In the genomic region with DNA sequence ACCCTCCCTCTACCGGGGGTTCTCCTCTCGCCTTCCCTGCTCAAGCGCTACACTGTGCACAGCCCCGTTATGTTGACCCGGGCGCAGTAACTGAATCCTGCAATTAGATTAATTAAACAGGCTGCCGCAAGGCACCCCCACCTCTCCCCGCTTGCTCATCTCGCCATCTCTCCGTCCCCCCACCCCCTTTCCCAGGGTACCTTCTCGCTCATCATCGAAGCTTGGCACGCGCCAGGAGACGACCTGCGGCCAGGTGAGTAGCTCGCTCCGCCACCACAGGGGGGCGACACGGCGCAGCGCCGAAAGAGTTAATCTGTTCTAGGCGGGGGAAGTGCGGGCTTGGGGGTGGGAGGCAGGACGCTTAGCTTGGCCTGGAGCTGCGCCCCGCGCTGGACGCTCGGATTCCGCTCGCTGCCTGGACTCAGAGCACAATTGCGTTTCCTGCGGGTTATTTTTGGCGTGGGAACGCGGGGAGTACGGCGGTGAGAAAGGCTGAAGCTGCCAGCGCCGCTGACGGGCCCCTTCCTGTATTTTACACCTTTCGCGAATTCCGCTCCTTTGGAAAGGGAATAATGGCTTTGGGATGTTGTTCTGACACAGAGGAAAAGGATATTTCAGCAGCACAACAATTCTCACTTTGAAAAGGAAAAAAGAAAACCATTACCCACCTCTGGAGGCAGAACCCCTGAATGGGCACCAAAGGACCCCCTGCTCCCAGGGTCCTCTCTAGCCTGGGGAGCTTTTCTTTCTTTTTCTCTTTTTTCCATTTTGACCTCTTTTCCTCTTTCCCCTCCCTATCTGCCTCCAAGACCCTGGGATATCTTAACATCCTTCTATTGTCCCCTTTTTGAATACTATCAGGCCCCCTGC, we compare ENCODE assay signal across 1 cellular context.
TF ChIP-seq lines count a peak whose summit lies in the region.

No MANE protein-coding gene starts in this region.

TF ChIP-seq in WTC11, 78 proteins besides CTCF, POLR2A, EP300 and RAD21 (continued from another document):
- TF ChIP-seq HMGA2 (CRISPR knock-in tag; IDR thresholded peaks at IDR 0.05) (no peak), NFE2L1 (CRISPR knock-in tag; IDR thresholded peaks at IDR 0.05) (0 out of 2 replicates have a peak, but pooled peaks have one; percentile 21), ESRRA (CRISPR knock-in tag; IDR thresholded peaks at IDR 0.05; ENCODE audit: borderline replicate concordance) (no peak), SP1 (CRISPR knock-in tag; conservative IDR thresholded peaks at IDR 0.05) (peak; percentile 64), ETV6 (CRISPR knock-in tag; IDR thresholded peaks at IDR 0.05) (peak; percentile 52; the same call in 1 of the 2 replicates), IRF2 (CRISPR knock-in tag; IDR thresholded peaks at IDR 0.05; ENCODE audit: borderline replicate concordance, low read depth) (no peak), RELA (CRISPR knock-in tag; IDR thresholded peaks at IDR 0.05; ENCODE audit: borderline replicate concordance) (no peak), GTF2I (CRISPR knock-in tag; conservative IDR thresholded peaks at IDR 0.05) (no peak)
- TF ChIP-seq, protein P1, sequence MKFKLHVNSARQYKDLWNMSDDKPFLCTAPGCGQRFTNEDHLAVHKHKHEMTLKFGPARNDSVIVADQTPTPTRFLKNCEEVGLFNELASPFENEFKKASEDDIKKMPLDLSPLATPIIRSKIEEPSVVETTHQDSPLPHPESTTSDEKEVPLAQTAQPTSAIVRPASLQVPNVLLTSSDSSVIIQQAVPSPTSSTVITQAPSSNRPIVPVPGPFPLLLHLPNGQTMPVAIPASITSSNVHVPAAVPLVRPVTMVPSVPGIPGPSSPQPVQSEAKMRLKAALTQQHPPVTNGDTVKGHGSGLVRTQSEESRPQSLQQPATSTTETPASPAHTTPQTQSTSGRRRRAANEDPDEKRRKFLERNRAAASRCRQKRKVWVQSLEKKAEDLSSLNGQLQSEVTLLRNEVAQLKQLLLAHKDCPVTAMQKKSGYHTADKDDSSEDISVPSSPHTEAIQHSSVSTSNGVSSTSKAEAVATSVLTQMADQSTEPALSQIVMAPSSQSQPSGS (CRISPR knock-in tag; IDR thresholded peaks at IDR 0.05; ENCODE audit: borderline replicate concordance, low read depth), result no peak
- TF ChIP-seq, protein P2, sequence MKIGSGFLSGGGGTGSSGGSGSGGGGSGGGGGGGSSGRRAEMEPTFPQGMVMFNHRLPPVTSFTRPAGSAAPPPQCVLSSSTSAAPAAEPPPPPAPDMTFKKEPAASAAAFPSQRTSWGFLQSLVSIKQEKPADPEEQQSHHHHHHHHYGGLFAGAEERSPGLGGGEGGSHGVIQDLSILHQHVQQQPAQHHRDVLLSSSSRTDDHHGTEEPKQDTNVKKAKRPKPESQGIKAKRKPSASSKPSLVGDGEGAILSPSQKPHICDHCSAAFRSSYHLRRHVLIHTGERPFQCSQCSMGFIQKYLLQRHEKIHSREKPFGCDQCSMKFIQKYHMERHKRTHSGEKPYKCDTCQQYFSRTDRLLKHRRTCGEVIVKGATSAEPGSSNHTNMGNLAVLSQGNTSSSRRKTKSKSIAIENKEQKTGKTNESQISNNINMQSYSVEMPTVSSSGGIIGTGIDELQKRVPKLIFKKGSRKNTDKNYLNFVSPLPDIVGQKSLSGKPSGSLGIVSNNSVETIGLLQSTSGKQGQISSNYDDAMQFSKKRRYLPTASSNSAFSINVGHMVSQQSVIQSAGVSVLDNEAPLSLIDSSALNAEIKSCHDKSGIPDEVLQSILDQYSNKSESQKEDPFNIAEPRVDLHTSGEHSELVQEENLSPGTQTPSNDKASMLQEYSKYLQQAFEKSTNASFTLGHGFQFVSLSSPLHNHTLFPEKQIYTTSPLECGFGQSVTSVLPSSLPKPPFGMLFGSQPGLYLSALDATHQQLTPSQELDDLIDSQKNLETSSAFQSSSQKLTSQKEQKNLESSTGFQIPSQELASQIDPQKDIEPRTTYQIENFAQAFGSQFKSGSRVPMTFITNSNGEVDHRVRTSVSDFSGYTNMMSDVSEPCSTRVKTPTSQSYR (CRISPR knock-in tag; IDR thresholded peaks at IDR 0.05), result peak; percentile 63; the same call in 1 of the 2 replicates
- TF ChIP-seq, protein P3, sequence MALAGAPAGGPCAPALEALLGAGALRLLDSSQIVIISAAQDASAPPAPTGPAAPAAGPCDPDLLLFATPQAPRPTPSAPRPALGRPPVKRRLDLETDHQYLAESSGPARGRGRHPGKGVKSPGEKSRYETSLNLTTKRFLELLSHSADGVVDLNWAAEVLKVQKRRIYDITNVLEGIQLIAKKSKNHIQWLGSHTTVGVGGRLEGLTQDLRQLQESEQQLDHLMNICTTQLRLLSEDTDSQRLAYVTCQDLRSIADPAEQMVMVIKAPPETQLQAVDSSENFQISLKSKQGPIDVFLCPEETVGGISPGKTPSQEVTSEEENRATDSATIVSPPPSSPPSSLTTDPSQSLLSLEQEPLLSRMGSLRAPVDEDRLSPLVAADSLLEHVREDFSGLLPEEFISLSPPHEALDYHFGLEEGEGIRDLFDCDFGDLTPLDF (CRISPR knock-in tag; IDR thresholded peaks at IDR 0.05), result peak; percentile 24; the same call in 1 of the 2 replicates
